In genomic region chr10:94403823-94404228, GRCh38 we compare ENCODE assay signal across 1 cellular context.
TF ChIP-seq lines count a peak whose summit lies in the region.

No MANE protein-coding gene starts in this region.

TF ChIP-seq in H1, 55 proteins besides CTCF, POLR2A, EP300 and RAD21:
- TF ChIP-seq TAF1 (IDR thresholded peaks at IDR 0.05; ENCODE audit: low read depth, low read length) (no peak), JUND (IDR thresholded peaks at IDR 0.05; ENCODE audit: low read length) (no peak), TCF12 (IDR thresholded peaks at IDR 0.05; ENCODE audit: low read depth, low read length) (no peak), SIN3A (conservative IDR thresholded peaks at IDR 0.05 in 1 of 2, IDR thresholded peaks at IDR 0.05 in 1 of 2; ENCODE audit: low read depth in 1 of 2, low read length in 2 of 2) (0 out of 4 replicates have a peak, but pooled peaks of 1 of the 2 experiments have one; percentile 8), MAFK (IDR thresholded peaks at IDR 0.05; ENCODE audit: low read depth, low read length) (no peak), EZH2 (IDR thresholded peaks at IDR 0.05; ENCODE audit: low read depth, low read length, severe bottlenecking) (peak; percentile 15), SRF (IDR thresholded peaks at IDR 0.05; ENCODE audit: low read depth, low read length) (no peak), CBX8 (IDR thresholded peaks at IDR 0.05; ENCODE audit: borderline replicate concordance, low read depth, low read length) (no peak)
